10 cellular contexts compared by ENCODE assay signal in the genomic region with DNA sequence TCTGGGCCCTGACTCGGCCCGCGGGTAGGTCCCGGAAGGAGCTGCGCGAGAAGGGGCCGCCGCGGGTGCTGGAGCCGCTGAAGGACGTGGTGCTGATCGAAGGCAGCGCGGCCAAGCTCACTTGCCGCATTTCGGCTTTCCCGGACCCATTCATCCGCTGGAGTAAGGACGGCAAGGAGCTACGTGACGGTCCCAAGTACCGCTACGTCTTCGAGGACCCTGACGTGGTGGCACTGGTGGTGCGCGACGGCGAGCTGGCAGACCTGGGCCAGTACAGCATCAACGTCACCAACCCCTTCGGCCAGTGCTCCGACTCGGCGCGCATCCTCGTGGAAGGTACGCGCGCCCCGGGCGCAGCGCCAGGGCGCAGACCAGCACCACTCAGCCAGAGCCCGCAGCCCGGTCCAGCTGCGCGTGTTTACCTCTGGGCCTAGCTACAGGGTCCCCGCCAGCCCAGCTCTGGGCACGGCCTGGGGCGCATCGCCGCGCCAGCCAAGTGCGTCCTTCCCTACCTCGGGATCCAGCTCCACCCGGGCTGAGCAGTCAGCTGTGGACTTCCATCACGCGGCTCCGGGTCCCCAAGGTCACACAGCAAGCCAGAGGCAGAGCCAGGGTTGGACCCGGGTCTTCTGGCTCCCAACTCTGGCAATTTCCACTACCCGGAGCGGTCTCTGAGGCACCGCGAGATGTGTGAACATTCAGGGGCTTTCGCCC. TPM values are rescaled to one million over a fixed set of nuclear protein-coding genes. Genes with fewer than 3 reads are reported as not detected.
A peak's percentile ranks its signal among the peaks of the same experiment; 100 is the strongest.
DNase-seq lines count a peak whose midpoint lies in the region; ATAC-seq lines count a peak whose summit lies in the region.
"Had no signal": no experiment of that assay in that cellular context is flagged by ENCODE, and none has a peak within 500 bp of the region (broad histone marks: within the 10 kb centered on the region; RNA-seq: fewer than 3 reads in every experiment).

No MANE protein-coding gene starts in this region.

- H3K4me1 Mint-ChIP-seq in natural killer cell treated with Interleukin-12 subunit alpha and Interleukin-12 subunit beta and Interleukin-15 and Interleukin-18, amount 100 ng/mL, for 72 hours (ENCODE audit: low read depth in 2 of 2) = peaks cover 26 to 33% of the 10 kb centered on the region in 2 donors

- peak overlapping the region; percentile 94 for H3K4me3 Mint-ChIP-seq in natural killer cell treated with Interleukin-12 subunit alpha and Interleukin-12 subunit beta and Interleukin-15 and Interleukin-18, amount 100 ng/mL, for 72 hours

- H3K9ac ChIP-seq in BLaER1 (no peak overlapping the region), NT2/D1 (ENCODE audit: insufficient read length, low read depth) (peak overlapping the region; percentile 83), endocrine pancreas (ENCODE audit: control insufficient read depth, insufficient read depth, low read length) (peak overlapping the region; percentile 2)

- H4K20me1 ChIP-seq in BLaER1 = no peaks in the 10 kb centered on the region

- H3K27me3 Mint-ChIP-seq in natural killer cell treated with Interleukin-12 subunit alpha and Interleukin-12 subunit beta and Interleukin-15 and Interleukin-18, amount 100 ng/mL, for 72 hours = peaks cover 9 to 25% of the 10 kb centered on the region in 2 donors

- DNase-seq in NT2/D1 (ENCODE audit: low read depth, low spot score) = no peak
- no peak for DNase-seq in natural killer cell treated with Interleukin-12 subunit alpha and Interleukin-12 subunit beta and Interleukin-15 and Interleukin-18, amount 100 ng/mL, for 72 hours (ENCODE audit: low spot score)
- no peak for DNase-seq in COR-L47 (lab: John Stamatoyannopoulos, UW)
- DNase-seq in NCI-H2107 (lab: John Stamatoyannopoulos, UW) = no peak
- DNase-seq: activated naive CD4-positive, alpha-beta T cell treated with anti-CD3 and anti-CD28 coated beads, Interleukin-2, amount 50 U/mL, for 16 hours; NK-92 treated with Interleukin-12 subunit alpha and Interleukin-12 subunit beta, amount 100 ng/mL, for 24 hours had no signal

- H3K9me3 Mint-ChIP-seq in natural killer cell treated with Interleukin-12 subunit alpha and Interleukin-12 subunit beta and Interleukin-15 and Interleukin-18, amount 100 ng/mL, for 72 hours = no peaks in the 10 kb centered on the region

- H3K9me3 ChIP-seq in BLaER1 (no peaks in the 10 kb centered on the region), NT2/D1 (ENCODE audit: insufficient read depth, low read length) (no peaks in the 10 kb centered on the region), endocrine pancreas (ENCODE audit: control insufficient read depth, low read length) (no peaks in the 10 kb centered on the region)

- H3K4me3 ChIP-seq in BLaER1 = no peak overlapping the region
- H3K4me3 ChIP-seq in NT2/D1 (ENCODE audit: insufficient read length, low read depth) = peak overlapping the region; percentile 70
- no peak overlapping the region for H3K4me3 ChIP-seq in endocrine pancreas (ENCODE audit: control insufficient read depth, insufficient read depth, low read length)

- peaks cover 2% of the 10 kb centered on the region; the same call in 1 of the 2 replicates for H3K36me3 ChIP-seq in BLaER1
- H3K36me3 ChIP-seq in NT2/D1 (ENCODE audit: insufficient read depth, insufficient read length, low read length) = peaks cover 5% of the 10 kb centered on the region
- H3K36me3 ChIP-seq in endocrine pancreas (ENCODE audit: control insufficient read depth, insufficient read depth, low read length) = no peaks in the 10 kb centered on the region

- ATAC-seq in natural killer cell treated with Interleukin-12 subunit alpha and Interleukin-12 subunit beta and Interleukin-15 and Interleukin-18, amount 100 ng/mL, for 72 hours = no peak
- ATAC-seq in GM19467 (IDR thresholded peaks at IDR 0.05; ENCODE audit: unreplicated experiment) (no peak), HG02642 (IDR thresholded peaks at IDR 0.05; ENCODE audit: poor library complexity, unreplicated experiment) (no peak)

- H3K27ac ChIP-seq in BLaER1 = no peak overlapping the region

- no peaks in the 10 kb centered on the region for H3K36me3 Mint-ChIP-seq in natural killer cell treated with Interleukin-12 subunit alpha and Interleukin-12 subunit beta and Interleukin-15 and Interleukin-18, amount 100 ng/mL, for 72 hours

- H3K4me1 ChIP-seq in BLaER1 = peaks cover 47% of the 10 kb centered on the region
- H3K4me1 ChIP-seq in NT2/D1 (ENCODE audit: insufficient read depth, insufficient read length) = peaks cover 27% of the 10 kb centered on the region
- H3K4me1 ChIP-seq in endocrine pancreas (ENCODE audit: control insufficient read depth, insufficient read depth, low read length) = no peaks in the 10 kb centered on the region

- no peak overlapping the region for H3K27ac Mint-ChIP-seq in natural killer cell treated with Interleukin-12 subunit alpha and Interleukin-12 subunit beta and Interleukin-15 and Interleukin-18, amount 100 ng/mL, for 72 hours

- H3K27me3 ChIP-seq in BLaER1 = peaks cover 46% of the 10 kb centered on the region
- H3K27me3 ChIP-seq in NT2/D1 (ENCODE audit: insufficient read depth, insufficient read length) = peaks cover 55% of the 10 kb centered on the region
- H3K27me3 ChIP-seq in endocrine pancreas (ENCODE audit: control insufficient read depth, insufficient read depth, low read length) = no peaks in the 10 kb centered on the region

- H3K4me2 ChIP-seq in BLaER1 = 0 out of 2 replicates have a peak overlapping the region, but pooled peaks have one; percentile 96

RNA-seq across cellular contexts. Expression of gene GMPPA, which starts 1.8 kb away (rescaled TPM):
- 10 to 100 TPM; 55.5 to 67.1 TPM for total RNA-seq in natural killer cell treated with Interleukin-12 subunit alpha and Interleukin-12 subunit beta and Interleukin-15 and Interleukin-18, amount 100 ng/mL, for 72 hours

RNA-seq across cellular contexts. Expression of gene ASIC4, which starts 17.3 kb away (rescaled TPM):
- total RNA-seq in natural killer cell treated with Interleukin-12 subunit alpha and Interleukin-12 subunit beta and Interleukin-15 and Interleukin-18, amount 100 ng/mL, for 72 hours = under 1 TPM in 1 of 2 donors, not detected in 1; 0.12 TPM

RNA-seq across cellular contexts. Expression of gene CHPF, which starts 46.7 kb away (rescaled TPM):
- 10 to 100 TPM; 52.4 to 57.5 TPM for total RNA-seq in natural killer cell treated with Interleukin-12 subunit alpha and Interleukin-12 subunit beta and Interleukin-15 and Interleukin-18, amount 100 ng/mL, for 72 hours

RNA-seq across cellular contexts. Expression of gene TMEM198, which starts 46.9 kb away (rescaled TPM):
- 1 to 10 TPM; 3.6 to 7.6 TPM for total RNA-seq in natural killer cell treated with Interleukin-12 subunit alpha and Interleukin-12 subunit beta and Interleukin-15 and Interleukin-18, amount 100 ng/mL, for 72 hours
